Comparison of ENCODE assay signal across 8 cellular contexts in genomic region chr5:135398160-135398854, GRCh38. TPM values are rescaled to one million over a fixed set of nuclear protein-coding genes. Genes with fewer than 3 reads are reported as not detected.
DNase-seq lines count a peak whose midpoint lies in the region; ATAC-seq and TF ChIP-seq lines count a peak whose summit lies in the region.

No MANE protein-coding gene starts in this region.

- H3K36me3 ChIP-seq in HUES48 (ENCODE audit: control insufficient read depth, insufficient read depth, low read length) (no peaks in the 10 kb centered on the region), mammary epithelial cell (ENCODE audit: insufficient read depth, low read length) (no peaks in the 10 kb centered on the region), liver (ENCODE audit: control insufficient read depth in 4 of 4, insufficient read depth in 3 of 4, low read depth in 1 of 4, low read length in 3 of 4) (no peaks in the 10 kb centered on the region)

- dilution Hi-C loops in mammary epithelial cell (cut with HindIII; ENCODE audit: low sequenced_read_pairs): no loop called here

- no TSS peak for BruUV-seq in mammary epithelial cell (replicated peaks; lab: Mats Ljungman, UMichigan)

- peaks cover 66% of the 10 kb centered on the region for H3K79me2 ChIP-seq in mammary epithelial cell (ENCODE audit: insufficient read depth, low read length)

- H3K4me1 Mint-ChIP-seq in CD14-positive monocyte: peaks cover 65% of the 10 kb centered on the region

- H3K4me3 ChIP-seq in HUES48 (ENCODE audit: low read depth, low read length) (peak overlapping the region; percentile 78), mammary epithelial cell (replicated peaks in 1 of 3; ENCODE audit: insufficient read depth in 1 of 3, low read depth in 2 of 3, low read length in 3 of 3) (peak overlapping the region; percentile 78 to 93 (median 83)), liver (ENCODE audit: low read depth in 1 of 3, low read length in 3 of 3) (peak overlapping the region; percentile 59 to 95 (median 87))

- intact Hi-C loops in CD14-positive monocyte (cut with micrococcal nuclease): loop anchor here (2.0 to 5.0 kb wide), 4 partner anchors 14 to 59 kb away; no protein-coding TSS in a partner anchor
- intact Hi-C loops in mammary epithelial cell (cut with micrococcal nuclease): no loop called here

- H2AFZ ChIP-seq in mammary epithelial cell (ENCODE audit: low read depth, low read length): peak overlapping the region; percentile 99

- in situ Hi-C loops in mammary epithelial cell (cut with MboI; ENCODE audit: low sequenced_read_pairs in 2 of 2): no loop called here

- H3K27ac Mint-ChIP-seq in CD14-positive monocyte: peak overlapping the region; percentile 94 to 99 (median 97)

- CTCF ChIA-PET in mammary epithelial cell (lab: Charles Lee; ENCODE audit: low non-redundant PET): no interaction called here

- peak overlapping the region; percentile 98 for H3K4me2 ChIP-seq in mammary epithelial cell (ENCODE audit: insufficient read depth, low read depth, low read length)

- peak; percentile 33 for ATAC-seq in GM19397 (IDR thresholded peaks at IDR 0.05; ENCODE audit: unreplicated experiment)

- no peaks in the 10 kb centered on the region for H3K27me3 Mint-ChIP-seq in CD14-positive monocyte (ENCODE audit: low read depth in 3 of 3)

- peaks cover 15 to 23% of the 10 kb centered on the region in 2 donors for H3K36me3 Mint-ChIP-seq in CD14-positive monocyte

- no peaks in the 10 kb centered on the region for H4K20me1 ChIP-seq in mammary epithelial cell (ENCODE audit: insufficient read depth, low read length)

- TF ChIP-seq CTCF in CD14-positive monocyte (IDR thresholded peaks at IDR 0.05): no peak
- no peak for TF ChIP-seq CTCF in mammary epithelial cell (conservative IDR thresholded peaks at IDR 0.05 in 1 of 2, IDR thresholded peaks at IDR 0.05 in 1 of 2; ENCODE audit: extremely low read depth in 1 of 2, insufficient read depth in 1 of 2, low read depth in 1 of 2, low read length in 2 of 2)
- TF ChIP-seq CTCF in liver (IDR thresholded peaks at IDR 0.05; ENCODE audit: low read depth, low read length, missing input control): no peak

- no peak for TF ChIP-seq RAD21 in liver (IDR thresholded peaks at IDR 0.05)

- H3K9me3 Mint-ChIP-seq in CD14-positive monocyte: peaks cover 0 to 2% (median 0%) of the 10 kb centered on the region in 7 donors

- no peak for DNase-seq in CD14-positive monocyte (ENCODE audit: low spot score)
- peak; percentile 68 for DNase-seq in SW480 (ENCODE audit: low spot score)
- peak; percentile 34 for DNase-seq in mammary epithelial cell
- DNase-seq in stimulated activated CD8-positive, alpha-beta memory T cell treated with anti-CD3 and anti-CD28 coated beads, Interleukin-12 subunit alpha, Interleukin-12 subunit beta, amount 100 ng/mL, for 4 hours (ENCODE audit: low read depth): peak; percentile 10
- no peak for DNase-seq in middle frontal gyrus (ENCODE audit: extremely low spot score, low spot score)

- H3K4me1 ChIP-seq in HUES48 (ENCODE audit: control insufficient read depth, insufficient read depth, low read length) (peaks cover 41% of the 10 kb centered on the region), mammary epithelial cell (ENCODE audit: insufficient read depth, low read length) (peaks cover 52% of the 10 kb centered on the region), liver (ENCODE audit: control insufficient read depth in 4 of 4, insufficient read depth in 4 of 4, low read length in 3 of 4) (peaks cover 3 to 18% (median 9%) of the 10 kb centered on the region in 4 donors)

- 2% methylated on average over 26 of the region's 43 CpGs for WGBS in mammary epithelial cell (ENCODE audit: low coverage, missing lambda C conversion rate)
- WGBS in liver: 1% methylated on average over 43 of the region's 43 CpGs

- H3K27ac ChIP-seq in HUES48 (ENCODE audit: low read depth, low read length) (peak overlapping the region; percentile 94), mammary epithelial cell (ENCODE audit: insufficient read depth, low read depth, low read length) (peak overlapping the region; percentile 78), liver (ENCODE audit: low read depth in 1 of 2, low read length in 2 of 2) (peak overlapping the region; percentile 69)

- peak overlapping the region; percentile 92 to 96 for H3K4me3 Mint-ChIP-seq in CD14-positive monocyte

- H3K9me3 ChIP-seq in HUES48 (ENCODE audit: control insufficient read depth, insufficient read depth, low read length) (no peaks in the 10 kb centered on the region), mammary epithelial cell (replicated peaks; ENCODE audit: insufficient read depth, low read length) (no peaks in the 10 kb centered on the region), liver (ENCODE audit: control insufficient read depth in 4 of 4, low read length in 3 of 4) (no peaks in the 10 kb centered on the region)

- H3K27me3 ChIP-seq in HUES48 (ENCODE audit: control insufficient read depth, insufficient read depth, low read length) (peaks cover 76% of the 10 kb centered on the region), mammary epithelial cell (ENCODE audit: insufficient read depth, low read length) (no peaks in the 10 kb centered on the region), liver (ENCODE audit: control insufficient read depth in 4 of 4, insufficient read depth in 4 of 4, low read length in 3 of 4) (no peaks in the 10 kb centered on the region)

- H3K9ac ChIP-seq in HUES48 (ENCODE audit: low read depth, low read length): peak overlapping the region; percentile 52; the same call in 1 of the 2 replicates
- H3K9ac ChIP-seq in mammary epithelial cell (ENCODE audit: insufficient read depth, low read length): peak overlapping the region; percentile 82
- peak overlapping the region; percentile 57 to 78 for H3K9ac ChIP-seq in liver (ENCODE audit: low read depth in 1 of 2, low read length in 2 of 2)

TF ChIP-seq in liver, 16 proteins besides CTCF, POLR2A, EP300 and RAD21:
- no peak for TF ChIP-seq JUND (IDR thresholded peaks at IDR 0.05)
- no peak for TF ChIP-seq ATF3 (IDR thresholded peaks at IDR 0.05)

RNA-seq across cellular contexts. Expression of gene MACROH2A1, which starts 0.7 kb away (rescaled TPM):
- polyA plus RNA-seq in CD14-positive monocyte (100 to 1,000 TPM; 352 to 443 TPM), mammary epithelial cell (377 TPM), liver (10 to 100 TPM; 33.7 to 52.9 TPM)
- total RNA-seq in mammary epithelial cell (100 to 1,000 TPM; 317 to 416 TPM), liver (100 to 1,000 TPM in 1 of 2 donors, 10 to 100 TPM in 1; 72.6 to 113 TPM)
- 255 TPM for polyA minus RNA-seq in mammary epithelial cell

RNA-seq across cellular contexts. Expression of gene DCANP1, which starts 48.8 kb away (rescaled TPM):
- under 1 TPM; 0.14 to 0.15 TPM for polyA plus RNA-seq in CD14-positive monocyte
- total RNA-seq in mammary epithelial cell: not detected
- not detected for polyA plus RNA-seq in mammary epithelial cell
- polyA minus RNA-seq in mammary epithelial cell: not detected
- under 1 TPM in 1 of 2 donors, not detected in 1; 0.05 TPM for total RNA-seq in liver
- not detected for polyA plus RNA-seq in liver

RNA-seq across cellular contexts. Expression of gene TIFAB, which starts 53.8 kb away (rescaled TPM):
- under 1 TPM; 0.29 to 0.50 TPM for polyA plus RNA-seq in CD14-positive monocyte
- total RNA-seq in mammary epithelial cell: not detected
- polyA plus RNA-seq in mammary epithelial cell: not detected
- not detected for polyA minus RNA-seq in mammary epithelial cell
- under 1 TPM in 1 of 2 donors, not detected in 1; 0.47 TPM for total RNA-seq in liver
- under 1 TPM in 1 of 2 donors, not detected in 1; 0.02 TPM for polyA plus RNA-seq in liver

Comparison
In these comparisons a context has a peak if more than half of its experiments do, and no peak if none do; other contexts are left out.
1. DNase-seq: peak in SW480 (single experiment), mammary epithelial cell (single experiment) and stimulated activated CD8-positive, alpha-beta memory T cell treated with anti-CD3 and anti-CD28 coated beads, Interleukin-12 subunit alpha, Interleukin-12 subunit beta, amount 100 ng/mL, for 4 hours (single experiment); none in CD14-positive monocyte (single experiment) and middle frontal gyrus (single experiment).
2. Peak in every context shown above with its lines, with median percentiles within 50 percentile points of each other: H3K27ac ChIP-seq, H3K4me3 ChIP-seq and H3K9ac ChIP-seq.